In genomic region chr5:134004626-134005414, GRCh38 we compare ENCODE assay signal across 8 cellular contexts. TPM values are rescaled to one million over a fixed set of nuclear protein-coding genes. Genes with fewer than 3 reads are reported as not detected.
DNase-seq lines count a peak whose midpoint lies in the region; ATAC-seq, FAIRE-seq and TF ChIP-seq lines count a peak whose summit lies in the region.

VDAC1 (minus strand) TSS chr5:134004975; CDS start chr5:133993012, 11,963 bp downstream.

- peaks cover 11% of the 10 kb centered on the region for H3K36me3 ChIP-seq in bronchial epithelial cell (ENCODE audit: control insufficient read depth, insufficient read depth, low read length)

- ATAC-seq in HG02884 (IDR thresholded peaks at IDR 0.05; ENCODE audit: unreplicated experiment) (peak; percentile 60), WTC11 (peak; percentile 76)

- H3K36me3 Mint-ChIP-seq in WTC11: peaks cover 12% of the 10 kb centered on the region

- TF ChIP-seq CTCF in WTC11 (IDR thresholded peaks at IDR 0.05): no peak
- TF ChIP-seq CTCF in bronchial epithelial cell (IDR thresholded peaks at IDR 0.05; ENCODE audit: insufficient read depth, low read length, severe bottlenecking): no peak

- H3K4me3 ChIP-seq in bronchial epithelial cell (ENCODE audit: low read depth, low read length): peak within 1 kb of the TSS; percentile 80

- DNase-seq in NCI-H524 (lab: John Stamatoyannopoulos, UW) (peak; percentile 42 to 69), NCI-H524 treated with DMSO at 0.1 percent for 48 hours (lab: John Stamatoyannopoulos, UW) (no peak), NCI-H187 treated with DMSO at 0.1 percent for 48 hours (lab: John Stamatoyannopoulos, UW) (peak; percentile 8), WTC11 (ENCODE audit: low spot score) (peak; percentile 74), bronchial epithelial cell (ENCODE audit: low read depth) (peak; percentile 65), iris pigment epithelial cell (ENCODE audit: low read depth) (peak; percentile 89)
- DNase-seq in stimulated activated CD4-positive, alpha-beta T cell treated with anti-CD3 and anti-CD28 coated beads, Interleukin-12 subunit alpha, Interleukin-12 subunit beta, amount 100 ng/mL, for 48 hours (ENCODE audit: low read depth in 2 of 3, low spot score in 1 of 3): peak; percentile 64 to 78 (median 74)

- H3K4me3 Mint-ChIP-seq in WTC11: peak within 1 kb of the TSS; percentile 90

- peak within 1 kb of the TSS; percentile 94 for H3K27ac Mint-ChIP-seq in WTC11

- no peaks in the 10 kb centered on the region for H3K27me3 Mint-ChIP-seq in WTC11 (ENCODE audit: low read depth)

- no peaks in the 10 kb centered on the region for H3K9me3 Mint-ChIP-seq in WTC11

- POLR2A ChIA-PET in WTC11 (lab: Charles Lee): interaction anchor here (1.4 kb wide), 1 partner anchor 8 kb away, joined by 5 read pairs; no protein-coding TSS in a partner anchor

- CTCF ChIA-PET in WTC11 (lab: Charles Lee): interaction anchor here (0.6 to 5.4 kb wide), 8 partner anchors 8 to 136 kb away, joined by 3 to 37 read pairs (median 8); partner anchors contain the start of gene TCF7

- FAIRE-seq in bronchial epithelial cell (lab: Jason Lieb, UNC): no peak

- H3K4me1 Mint-ChIP-seq in WTC11: peaks cover 56% of the 10 kb centered on the region

- no peaks in the 10 kb centered on the region for H3K27me3 ChIP-seq in bronchial epithelial cell (ENCODE audit: control insufficient read depth, insufficient read depth, low read length)

TF ChIP-seq in WTC11, 78 proteins besides CTCF, POLR2A, EP300 and RAD21 (continues in another document):
- TF ChIP-seq IRF1 (CRISPR knock-in tag; IDR thresholded peaks at IDR 0.05) (0 out of 2 replicates have a peak, but pooled peaks have one; percentile 67), FOXK1 (CRISPR knock-in tag; IDR thresholded peaks at IDR 0.05) (no peak), E2F5 (CRISPR knock-in tag; IDR thresholded peaks at IDR 0.05) (no peak), JAZF1 (CRISPR knock-in tag; IDR thresholded peaks at IDR 0.05) (no peak), MAX (CRISPR knock-in tag; IDR thresholded peaks at IDR 0.05) (no peak), MLX (CRISPR knock-in tag; IDR thresholded peaks at IDR 0.05) (no peak; the same call in 1 of the 2 replicates), ZNF219 (CRISPR knock-in tag; IDR thresholded peaks at IDR 0.05; ENCODE audit: borderline replicate concordance) (no peak), SP1 (CRISPR knock-in tag; conservative IDR thresholded peaks at IDR 0.05) (peak; percentile 78), PREB (CRISPR knock-in tag; IDR thresholded peaks at IDR 0.05; ENCODE audit: borderline replicate concordance) (no peak), ZNF232 (CRISPR knock-in tag; IDR thresholded peaks at IDR 0.05) (peak; percentile 62; the same call in 1 of the 2 replicates), TP53 (CRISPR knock-in tag; IDR thresholded peaks at IDR 0.05) (no peak; the same call in 1 of the 2 replicates), GABPB1 (CRISPR knock-in tag; IDR thresholded peaks at IDR 0.05) (0 out of 2 replicates have a peak, but pooled peaks have one; percentile 32), NR3C1 (CRISPR knock-in tag; conservative IDR thresholded peaks at IDR 0.05; ENCODE audit: low read depth) (no peak), NFE2L1 (CRISPR knock-in tag; IDR thresholded peaks at IDR 0.05) (no peak), ZBTB43 (CRISPR knock-in tag; IDR thresholded peaks at IDR 0.05) (peak; percentile 20; the same call in 1 of the 2 replicates), NFYB (CRISPR knock-in tag; conservative IDR thresholded peaks at IDR 0.05; ENCODE audit: low read depth) (0 out of 2 replicates have a peak, but pooled peaks have one; percentile 9), PRRX2 (CRISPR knock-in tag; IDR thresholded peaks at IDR 0.05) (0 out of 2 replicates have a peak, but pooled peaks have one; percentile 39), ATF1 (CRISPR knock-in tag; IDR thresholded peaks at IDR 0.05) (no peak), TEAD1 (CRISPR knock-in tag; IDR thresholded peaks at IDR 0.05) (no peak), MYBL2 (CRISPR knock-in tag; IDR thresholded peaks at IDR 0.05) (peak; percentile 66; the same call in 1 of the 2 replicates), KAT7 (CRISPR knock-in tag; IDR thresholded peaks at IDR 0.05; ENCODE audit: borderline replicate concordance) (peak; percentile 22; the same call in 1 of the 2 replicates), TCF7 (CRISPR knock-in tag; IDR thresholded peaks at IDR 0.05; ENCODE audit: low read depth) (no peak), SMAD3 (CRISPR knock-in tag; IDR thresholded peaks at IDR 0.05; ENCODE audit: borderline replicate concordance) (peak; percentile 40; the same call in 1 of the 2 replicates)
- TF ChIP-seq, protein P1, sequence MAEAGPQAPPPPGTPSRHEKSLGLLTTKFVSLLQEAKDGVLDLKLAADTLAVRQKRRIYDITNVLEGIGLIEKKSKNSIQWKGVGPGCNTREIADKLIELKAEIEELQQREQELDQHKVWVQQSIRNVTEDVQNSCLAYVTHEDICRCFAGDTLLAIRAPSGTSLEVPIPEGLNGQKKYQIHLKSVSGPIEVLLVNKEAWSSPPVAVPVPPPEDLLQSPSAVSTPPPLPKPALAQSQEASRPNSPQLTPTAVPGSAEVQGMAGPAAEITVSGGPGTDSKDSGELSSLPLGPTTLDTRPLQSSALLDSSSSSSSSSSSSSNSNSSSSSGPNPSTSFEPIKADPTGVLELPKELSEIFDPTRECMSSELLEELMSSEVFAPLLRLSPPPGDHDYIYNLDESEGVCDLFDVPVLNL (CRISPR knock-in tag; IDR thresholded peaks at IDR 0.05; ENCODE audit: borderline replicate concordance, low read depth): no peak
- TF ChIP-seq, protein P2, sequence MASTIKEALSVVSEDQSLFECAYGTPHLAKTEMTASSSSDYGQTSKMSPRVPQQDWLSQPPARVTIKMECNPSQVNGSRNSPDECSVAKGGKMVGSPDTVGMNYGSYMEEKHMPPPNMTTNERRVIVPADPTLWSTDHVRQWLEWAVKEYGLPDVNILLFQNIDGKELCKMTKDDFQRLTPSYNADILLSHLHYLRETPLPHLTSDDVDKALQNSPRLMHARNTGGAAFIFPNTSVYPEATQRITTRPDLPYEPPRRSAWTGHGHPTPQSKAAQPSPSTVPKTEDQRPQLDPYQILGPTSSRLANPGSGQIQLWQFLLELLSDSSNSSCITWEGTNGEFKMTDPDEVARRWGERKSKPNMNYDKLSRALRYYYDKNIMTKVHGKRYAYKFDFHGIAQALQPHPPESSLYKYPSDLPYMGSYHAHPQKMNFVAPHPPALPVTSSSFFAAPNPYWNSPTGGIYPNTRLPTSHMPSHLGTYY (CRISPR knock-in tag; IDR thresholded peaks at IDR 0.05): 0 out of 2 replicates have a peak, but pooled peaks have one; percentile 28

RNA-seq across cellular contexts. Expression of gene VDAC1, which starts in this region (rescaled TPM):
- total RNA-seq in WTC11 (2021) (266 to 274 TPM (median 268 TPM) in 3 replicates), bronchial epithelial cell (328 and 489 TPM in 2 replicates)
